In genomic region chr9:98775831-98776441, GRCh38 we compare ENCODE assay signal across 1 cellular context.
TF ChIP-seq lines count a peak whose summit lies in the region.

No MANE protein-coding gene starts in this region.

TF ChIP-seq in H1, 55 proteins besides CTCF, POLR2A, EP300 and RAD21:
- 0 out of 2 replicates have a peak, but pooled peaks have one; percentile 15 for TF ChIP-seq YY1 (IDR thresholded peaks at IDR 0.05; ENCODE audit: low read depth, low read length)
- peak; percentile 17 for TF ChIP-seq NANOG (IDR thresholded peaks at IDR 0.05; ENCODE audit: insufficient read depth, low read depth, low read length, poor library complexity, severe bottlenecking)
- TF ChIP-seq CREB1 (IDR thresholded peaks at IDR 0.05) = peak; percentile 23; the same call in 1 of the 2 replicates
- no peak for TF ChIP-seq POLR2AphosphoS5 (IDR thresholded peaks at IDR 0.05; ENCODE audit: low read depth, low read length)
- no peak for TF ChIP-seq POU5F1 (IDR thresholded peaks at IDR 0.05; ENCODE audit: low read depth, low read length)
